30 cellular contexts compared by ENCODE assay signal in genomic region chr2:37453024-37453423, GRCh38.
A peak's percentile ranks its signal among the peaks of the same experiment; 100 is the strongest.
DNase-seq lines count a peak whose midpoint lies in the region; ATAC-seq, FAIRE-seq and TF ChIP-seq lines count a peak whose summit lies in the region.
"Had no signal": no experiment of that assay in that cellular context is flagged by ENCODE, and none has a peak within 500 bp of the region (broad histone marks: within the 10 kb centered on the region; RNA-seq: fewer than 3 reads in every experiment).

No MANE protein-coding gene starts in this region.

- CTCF ChIA-PET in activated CD8-positive, alpha-beta T cell treated with anti-CD3 and anti-CD28 coated beads, Interleukin-2, amount 10 ng/mL, durations not matched to agents 7 days and 5 days (lab: Charles Lee) = interaction anchor here (1.1 to 1.2 kb wide), 3 partner anchors 57 to 425 kb away, joined by 3 read pairs; no protein-coding TSS in a partner anchor
- CTCF ChIA-PET in endothelial cell of umbilical vein (lab: Charles Lee) = interaction anchor here (1.6 to 3.3 kb wide), 2 partner anchors 38 to 379 kb away, joined by 4 to 21 read pairs; no protein-coding TSS in a partner anchor

- H3K27me3 ChIP-seq in endothelial cell of umbilical vein (ENCODE audit: control insufficient read depth in 2 of 2, insufficient read depth in 2 of 2, low read length in 2 of 2) = no peaks in the 10 kb centered on the region
- H3K27me3 ChIP-seq: BLaER1, esophagus muscularis mucosa, heart right ventricle, neural progenitor cell, transverse colon had no signal

- peaks cover 46% of the 10 kb centered on the region for H3K4me1 Mint-ChIP-seq in stimulated activated naive CD8-positive, alpha-beta T cell treated with anti-CD3 and anti-CD28 coated beads, Interleukin-15, Interleukin-2, amounts not matched to agents 100 ng/mL and 50 ng/mL, for 24 hours (ENCODE audit: low read depth)
- H3K4me1 Mint-ChIP-seq in activated CD8-positive, alpha-beta T cell treated with anti-CD3 and anti-CD28 coated beads, Interleukin-2, amount 10 ng/mL, durations not matched to agents 7 days and 5 days (ENCODE audit: low read depth) = peaks cover 43% of the 10 kb centered on the region
- peaks cover 24% of the 10 kb centered on the region for H3K4me1 Mint-ChIP-seq in activated T-helper 1 cell treated with anti-CD3 and anti-CD28 coated beads, Interleukin-12 subunit alpha, Interleukin-12 subunit beta, Interleukin-2, Interleukin-4 antibody, amounts not matched to agents 30 ng/mL and 10 ng/mL and 1 ng/mL, durations not matched to agents 14 hours and 24 hours and 36 hours (ENCODE audit: low read depth)

- H3K36me3 Mint-ChIP-seq in stimulated activated naive CD8-positive, alpha-beta T cell treated with anti-CD3 and anti-CD28 coated beads, Interleukin-15, Interleukin-2, amounts not matched to agents 100 ng/mL and 50 ng/mL, for 24 hours (ENCODE audit: low read depth) = no peaks in the 10 kb centered on the region
- H3K36me3 Mint-ChIP-seq in activated CD8-positive, alpha-beta T cell treated with anti-CD3 and anti-CD28 coated beads, Interleukin-2, amount 10 ng/mL, durations not matched to agents 7 days and 5 days (ENCODE audit: low read depth) = peaks cover 31% of the 10 kb centered on the region
- H3K36me3 Mint-ChIP-seq in activated T-helper 1 cell treated with anti-CD3 and anti-CD28 coated beads, Interleukin-12 subunit alpha, Interleukin-12 subunit beta, Interleukin-2, Interleukin-4 antibody, amounts not matched to agents 30 ng/mL and 10 ng/mL and 1 ng/mL, durations not matched to agents 14 hours and 24 hours and 36 hours (ENCODE audit: low read depth) = no peaks in the 10 kb centered on the region
- H3K36me3 Mint-ChIP-seq: brain, neural progenitor cell had no signal

- FAIRE-seq in endothelial cell of umbilical vein (lab: Jason Lieb, UNC) = no peak
- FAIRE-seq: GM18507, HTR-8/SVneo had no signal

- peak overlapping the region; percentile 42 for H3K27ac Mint-ChIP-seq in stimulated activated naive CD8-positive, alpha-beta T cell treated with anti-CD3 and anti-CD28 coated beads, Interleukin-15, Interleukin-2, amounts not matched to agents 100 ng/mL and 50 ng/mL, for 24 hours
- peak overlapping the region; percentile 53 for H3K27ac Mint-ChIP-seq in activated CD8-positive, alpha-beta T cell treated with anti-CD3 and anti-CD28 coated beads, Interleukin-2, amount 10 ng/mL, durations not matched to agents 7 days and 5 days
- H3K27ac Mint-ChIP-seq in activated T-helper 1 cell treated with anti-CD3 and anti-CD28 coated beads, Interleukin-12 subunit alpha, Interleukin-12 subunit beta, Interleukin-2, Interleukin-4 antibody, amounts not matched to agents 30 ng/mL and 10 ng/mL and 1 ng/mL, durations not matched to agents 14 hours and 24 hours and 36 hours = no peak overlapping the region
- H3K27ac Mint-ChIP-seq: brain, neural progenitor cell had no signal

- dilution Hi-C loops in endothelial cell of umbilical vein (cut with MboI; ENCODE audit: extremely low pct_ligation_motif_present, low sequenced_read_pairs) = no loop called here

- H3K4me3 Mint-ChIP-seq in stimulated activated naive CD8-positive, alpha-beta T cell treated with anti-CD3 and anti-CD28 coated beads, Interleukin-15, Interleukin-2, amounts not matched to agents 100 ng/mL and 50 ng/mL, for 24 hours = no peak overlapping the region
- H3K4me3 Mint-ChIP-seq in activated CD8-positive, alpha-beta T cell treated with anti-CD3 and anti-CD28 coated beads, Interleukin-2, amount 10 ng/mL, durations not matched to agents 7 days and 5 days = no peak overlapping the region
- H3K4me3 Mint-ChIP-seq in activated T-helper 1 cell treated with anti-CD3 and anti-CD28 coated beads, Interleukin-12 subunit alpha, Interleukin-12 subunit beta, Interleukin-2, Interleukin-4 antibody, amounts not matched to agents 30 ng/mL and 10 ng/mL and 1 ng/mL, durations not matched to agents 14 hours and 24 hours and 36 hours = no peak overlapping the region
- H3K4me3 Mint-ChIP-seq: brain, neural progenitor cell had no signal

- no peaks in the 10 kb centered on the region for H3K36me3 ChIP-seq in endothelial cell of umbilical vein (ENCODE audit: control insufficient read depth in 2 of 2, extremely low read depth in 1 of 2, insufficient read depth in 2 of 2, low read length in 2 of 2)
- H3K36me3 ChIP-seq: BLaER1, esophagus muscularis mucosa, heart right ventricle, lower lobe of right lung, neural progenitor cell, transverse colon had no signal

- BruUV-seq in endothelial cell of umbilical vein (replicated peaks; lab: Mats Ljungman, UMichigan) = no TSS peak

- TF ChIP-seq CTCF in endothelial cell of umbilical vein (IDR thresholded peaks at IDR 0.05; ENCODE audit: extremely low read depth in 1 of 2, insufficient read depth in 1 of 2, low read depth in 1 of 2, low read length in 2 of 2) = no peak

- H4K20me1 ChIP-seq in endothelial cell of umbilical vein (replicated peaks; ENCODE audit: control insufficient read depth, extremely low read depth, insufficient read depth, low read length) = no peaks in the 10 kb centered on the region
- H4K20me1 ChIP-seq: BLaER1 had no signal

- no peak overlapping the region for H3K4me3 ChIP-seq in endothelial cell of umbilical vein (replicated peaks in 1 of 3; ENCODE audit: insufficient read depth in 1 of 3, low read depth in 1 of 3, low read length in 3 of 3)
- H3K4me3 ChIP-seq: BLaER1, esophagus muscularis mucosa, heart right ventricle, lower lobe of right lung, neural progenitor cell, smooth muscle cell, transverse colon had no signal

- TF ChIP-seq POLR2A in endothelial cell of umbilical vein (IDR thresholded peaks at IDR 0.05; ENCODE audit: low read depth, low read length) = no peak

- H2AFZ ChIP-seq in endothelial cell of umbilical vein (ENCODE audit: low read depth, low read length) = peak overlapping the region; percentile 81
- H2AFZ ChIP-seq: neural progenitor cell, parathyroid adenoma had no signal

- H3K9me3 Mint-ChIP-seq in stimulated activated naive CD8-positive, alpha-beta T cell treated with anti-CD3 and anti-CD28 coated beads, Interleukin-15, Interleukin-2, amounts not matched to agents 100 ng/mL and 50 ng/mL, for 24 hours = peaks cover 4% of the 10 kb centered on the region
- peaks cover 4% of the 10 kb centered on the region for H3K9me3 Mint-ChIP-seq in activated CD8-positive, alpha-beta T cell treated with anti-CD3 and anti-CD28 coated beads, Interleukin-2, amount 10 ng/mL, durations not matched to agents 7 days and 5 days (ENCODE audit: insufficient read depth)
- peaks cover 7% of the 10 kb centered on the region for H3K9me3 Mint-ChIP-seq in activated T-helper 1 cell treated with anti-CD3 and anti-CD28 coated beads, Interleukin-12 subunit alpha, Interleukin-12 subunit beta, Interleukin-2, Interleukin-4 antibody, amounts not matched to agents 30 ng/mL and 10 ng/mL and 1 ng/mL, durations not matched to agents 14 hours and 24 hours and 36 hours
- H3K9me3 Mint-ChIP-seq: brain, neural progenitor cell had no signal

- ATAC-seq in stimulated activated naive CD8-positive, alpha-beta T cell treated with anti-CD3 and anti-CD28 coated beads, Interleukin-15, Interleukin-2, amounts not matched to agents 100 U/mL and 50 U/mL, for 24 hours = no peak
- no peak for ATAC-seq in activated CD8-positive, alpha-beta T cell treated with anti-CD3 and anti-CD28 coated beads, Interleukin-2, amount 10 ng/mL, durations not matched to agents 7 days and 5 days
- ATAC-seq in GM19324 (IDR thresholded peaks at IDR 0.05; ENCODE audit: low FRiP score, unreplicated experiment) = no peak
- ATAC-seq: heart right ventricle, lower lobe of right lung had no signal

- no peaks in the 10 kb centered on the region for H3K9me3 ChIP-seq in endothelial cell of umbilical vein (replicated peaks; ENCODE audit: control insufficient read depth, insufficient read depth, low read length)
- H3K9me3 ChIP-seq: esophagus muscularis mucosa, heart right ventricle, lower lobe of right lung, transverse colon had no signal

- H3K9ac ChIP-seq in endothelial cell of umbilical vein (replicated peaks; ENCODE audit: extremely low read depth, insufficient read depth, low read length) = no peak overlapping the region
- H3K9ac ChIP-seq: BLaER1, neural progenitor cell, parathyroid adenoma had no signal

- H3K27me3 Mint-ChIP-seq in stimulated activated naive CD8-positive, alpha-beta T cell treated with anti-CD3 and anti-CD28 coated beads, Interleukin-15, Interleukin-2, amounts not matched to agents 100 ng/mL and 50 ng/mL, for 24 hours = no peaks in the 10 kb centered on the region
- H3K27me3 Mint-ChIP-seq in activated CD8-positive, alpha-beta T cell treated with anti-CD3 and anti-CD28 coated beads, Interleukin-2, amount 10 ng/mL, durations not matched to agents 7 days and 5 days (ENCODE audit: low read depth) = peaks cover under 1% of the 10 kb centered on the region
- H3K27me3 Mint-ChIP-seq in activated T-helper 1 cell treated with anti-CD3 and anti-CD28 coated beads, Interleukin-12 subunit alpha, Interleukin-12 subunit beta, Interleukin-2, Interleukin-4 antibody, amounts not matched to agents 30 ng/mL and 10 ng/mL and 1 ng/mL, durations not matched to agents 14 hours and 24 hours and 36 hours (ENCODE audit: insufficient read depth) = no peaks in the 10 kb centered on the region
- H3K27me3 Mint-ChIP-seq: brain had no signal

- peak overlapping the region; percentile 35 for H3K27ac ChIP-seq in endothelial cell of umbilical vein (ENCODE audit: insufficient read depth, low read depth, low read length)
- H3K27ac ChIP-seq: BLaER1, esophagus muscularis mucosa, heart right ventricle, lower lobe of right lung, neural progenitor cell, parathyroid adenoma, transverse colon had no signal

- no peak overlapping the region for H3K4me2 ChIP-seq in endothelial cell of umbilical vein (ENCODE audit: insufficient read depth, low read length)
- H3K4me2 ChIP-seq: BLaER1, neural progenitor cell, smooth muscle cell had no signal

- peaks cover 58% of the 10 kb centered on the region for H3K4me1 ChIP-seq in endothelial cell of umbilical vein (ENCODE audit: control insufficient read depth, extremely low read depth, insufficient read depth, low read length)
- H3K4me1 ChIP-seq: neural progenitor cell, parathyroid adenoma had no signal

- no peak for DNase-seq in stimulated activated naive CD8-positive, alpha-beta T cell treated with anti-CD3 and anti-CD28 coated beads, Interleukin-15, Interleukin-2, amounts not matched to agents 100 U/mL and 50 U/mL, for 24 hours
- DNase-seq in activated CD8-positive, alpha-beta T cell treated with anti-CD3 and anti-CD28 coated beads, Interleukin-2, amount 10 ng/mL, durations not matched to agents 7 days and 5 days = no peak
- DNase-seq in endothelial cell of umbilical vein (ENCODE audit: low read depth, low spot score) (peak; percentile 28), DMS79 (lab: John Stamatoyannopoulos, UW) (no peak)
- DNase-seq in activated T-helper 1 cell treated with anti-CD3 and anti-CD28 coated beads, Interleukin-12 subunit alpha, Interleukin-12 subunit beta, Interleukin-2, Interleukin-4 antibody, amounts not matched to agents 30 ng/mL and 10 ng/mL and 1 ng/mL, durations not matched to agents 14 hours and 24 hours and 36 hours (ENCODE audit: low spot score) = no peak
- DNase-seq: activated gamma-delta T cell; effector CD4-positive, alpha-beta T cell; foreskin melanocyte; heart right ventricle; KBM-7; kidney glomerular epithelial cell; lower lobe of right lung; MM.1S; NCI-H2171; NCI-H524; SHP77; stimulated activated CD4-positive, alpha-beta T cell treated with anti-CD3 and anti-CD28 coated beads, Interleukin-1b, Interleukin-23, amount 100 ng/mL, for 48 hours; stimulated activated CD8-positive, alpha-beta memory T cell treated with anti-CD3 and anti-CD28 coated beads, Interleukin-4, amount 100 ng/mL, for 48 hours; T-helper 9 cell; transverse colon had no signal

- H3K79me2 ChIP-seq in endothelial cell of umbilical vein (ENCODE audit: control insufficient read depth, insufficient read depth, low read length) = no peaks in the 10 kb centered on the region
- H3K79me2 ChIP-seq: parathyroid adenoma had no signal

- no peaks in the 10 kb centered on the region for H3K9me1 ChIP-seq in endothelial cell of umbilical vein (replicated peaks; ENCODE audit: control insufficient read depth, extremely low read depth, insufficient read depth, low read length)

- intact Hi-C loops in endothelial cell of umbilical vein (cut with micrococcal nuclease) = no loop called here
- intact Hi-C loops in activated T-helper 1 cell treated with anti-CD3 and anti-CD28 coated beads, Interleukin-12 subunit alpha, Interleukin-12 subunit beta, Interleukin-2, Interleukin-4 antibody, amounts not matched to agents 30 ng/mL and 10 ng/mL and 1 ng/mL, durations not matched to agents 14 hours and 24 hours and 36 hours (cut with micrococcal nuclease) = no loop called here

- POLR2A ChIA-PET in activated CD8-positive, alpha-beta T cell treated with anti-CD3 and anti-CD28 coated beads, Interleukin-2, amount 10 ng/mL, durations not matched to agents 7 days and 5 days (lab: Charles Lee) = no interaction called here
- POLR2A ChIA-PET in endothelial cell of umbilical vein (lab: Charles Lee) = no interaction called here
